In genomic region chr2:27860111-27860510, GRCh38 we compare ENCODE assay signal across 15 cellular contexts. TPM values are rescaled to one million over a fixed set of nuclear protein-coding genes. Genes with fewer than 3 reads are reported as not detected.
DNase-seq lines count a peak whose midpoint lies in the region; ATAC-seq and TF ChIP-seq lines count a peak whose summit lies in the region.
"Had no signal": no experiment of that assay in that cellular context is flagged by ENCODE, and none has a peak within 500 bp of the region (broad histone marks: within the 10 kb centered on the region; RNA-seq: fewer than 3 reads in every experiment).

No MANE protein-coding gene starts in this region.

- TF ChIP-seq CTCF in cardiac fibroblast (IDR thresholded peaks at IDR 0.05; ENCODE audit: low read depth, low read length): no peak
- TF ChIP-seq CTCF in omental fat pad (IDR thresholded peaks at IDR 0.05): no peak

- H3K27ac Mint-ChIP-seq in activated CD4-positive, alpha-beta T cell treated with anti-CD3 and anti-CD28 coated beads for 36 hours: peak overlapping the region; percentile 13
- H3K27ac Mint-ChIP-seq: activated naive CD4-positive, alpha-beta T cell treated with anti-CD3 and anti-CD28 coated beads, Interleukin-2, amount 50 U/mL, for 24 hours had no signal

- no peaks in the 10 kb centered on the region for H3K27me3 Mint-ChIP-seq in activated CD4-positive, alpha-beta T cell treated with anti-CD3 and anti-CD28 coated beads for 36 hours
- H3K27me3 Mint-ChIP-seq: activated naive CD4-positive, alpha-beta T cell treated with anti-CD3 and anti-CD28 coated beads, Interleukin-2, amount 50 U/mL, for 24 hours had no signal

- peak; percentile 76 for ATAC-seq in activated CD4-positive, alpha-beta T cell treated with anti-CD3 and anti-CD28 coated beads for 36 hours
- peak; percentile 73 for ATAC-seq in omental fat pad (ENCODE audit: low FRiP score)

- no peak for DNase-seq in activated CD4-positive, alpha-beta T cell treated with anti-CD3 and anti-CD28 coated beads for 36 hours
- no peak for DNase-seq in activated CD4-positive, alpha-beta T cell treated with anti-CD3 and anti-CD28 coated beads, Interleukin-2, amount 50 U/mL, for 48 hours
- DNase-seq in LHCN-M2 (ENCODE audit: low read depth): peak; percentile 75
- peak; percentile 71 to 90 for DNase-seq in cardiac fibroblast (ENCODE audit: low read depth in 2 of 2)
- no peak for DNase-seq in omental fat pad (ENCODE audit: low spot score)
- no peak for DNase-seq in GM19240 (ENCODE audit: insufficient read length, low spot score)
- no peak for DNase-seq in stimulated activated naive CD4-positive, alpha-beta T cell (lab: John Stamatoyannopoulos, UW)
- DNase-seq in NCI-H446 (lab: John Stamatoyannopoulos, UW): no peak
- DNase-seq: activated CD4-positive, alpha-beta T cell treated with anti-CD3 and anti-CD28 coated beads for 1 hour; effector CD4-positive, alpha-beta T cell; GDM1; NCI-H1092 treated with DMSO at 0.1 percent for 48 hours; NCI-H774; right lobe of liver had no signal

- no peak overlapping the region for H3K4me3 ChIP-seq in cardiac fibroblast (replicated peaks in 1 of 2; ENCODE audit: low read depth in 2 of 2, low read length in 2 of 2)
- H3K4me3 ChIP-seq: right lobe of liver had no signal

- H3K9me3 Mint-ChIP-seq in activated CD4-positive, alpha-beta T cell treated with anti-CD3 and anti-CD28 coated beads for 36 hours (ENCODE audit: low read depth): peaks cover 3% of the 10 kb centered on the region
- H3K9me3 Mint-ChIP-seq: activated naive CD4-positive, alpha-beta T cell treated with anti-CD3 and anti-CD28 coated beads, Interleukin-2, amount 50 U/mL, for 24 hours had no signal

- CTCF ChIA-PET in activated CD4-positive, alpha-beta T cell treated with anti-CD3 and anti-CD28 coated beads for 36 hours (lab: Charles Lee): no interaction called here

- peaks cover 42% of the 10 kb centered on the region for H3K4me1 Mint-ChIP-seq in activated CD4-positive, alpha-beta T cell treated with anti-CD3 and anti-CD28 coated beads for 36 hours

- H3K36me3 Mint-ChIP-seq in activated CD4-positive, alpha-beta T cell treated with anti-CD3 and anti-CD28 coated beads for 36 hours (ENCODE audit: low read depth): peaks cover 2% of the 10 kb centered on the region

- intact Hi-C loops in activated CD4-positive, alpha-beta T cell treated with anti-CD3 and anti-CD28 coated beads for 36 hours (cut with DNase I, micrococcal nuclease): loop anchor here (1.0 to 2.0 kb wide), 2 partner anchors 31 to 42 kb away; partner anchors contain the start of genes BABAM2 (in 1 of the 2) and RBKS (in 1 of the 2)

- POLR2A ChIA-PET in activated CD4-positive, alpha-beta T cell treated with anti-CD3 and anti-CD28 coated beads for 36 hours (lab: Charles Lee): no interaction called here

- no peak overlapping the region for H3K4me3 Mint-ChIP-seq in activated CD4-positive, alpha-beta T cell treated with anti-CD3 and anti-CD28 coated beads for 36 hours
- H3K4me3 Mint-ChIP-seq: activated naive CD4-positive, alpha-beta T cell treated with anti-CD3 and anti-CD28 coated beads, Interleukin-2, amount 50 U/mL, for 24 hours had no signal

RNA-seq across cellular contexts. Expression of gene RBKS, which starts 30.1 kb away (rescaled TPM):
- total RNA-seq in activated CD4-positive, alpha-beta T cell treated with anti-CD3 and anti-CD28 coated beads for 36 hours: 1 to 10 TPM; 4.6 to 6.4 TPM
- total RNA-seq in LHCN-M2 (2014; rRNA removed) (1.5 and 2.1 TPM in 2 replicates), omental fat pad (10 to 100 TPM in 1 of 4 donors, 1 to 10 TPM in 3; 2.1 to 12.3 (median 4.8) TPM)
- 4.2 TPM for polyA plus RNA-seq in LHCN-M2 (2012)

RNA-seq across cellular contexts. Expression of gene BABAM2, which starts 30.4 kb away (rescaled TPM):
- 10 to 100 TPM; 58.4 to 81.1 TPM for total RNA-seq in activated CD4-positive, alpha-beta T cell treated with anti-CD3 and anti-CD28 coated beads for 36 hours
- 30.8 and 36.6 TPM in 2 replicates for total RNA-seq in LHCN-M2 (2014; rRNA removed)
- 38.2 TPM for polyA plus RNA-seq in LHCN-M2 (2012)
- total RNA-seq in omental fat pad: 10 to 100 TPM; 29.2 to 41.0 (median 36.5) TPM

Comparison
In these comparisons a context has a peak if more than half of its experiments do, and no peak if none do; other contexts are left out.
1. DNase-seq: peak in LHCN-M2 (single experiment) and cardiac fibroblast (2 of 2); none in activated CD4-positive, alpha-beta T cell treated with anti-CD3 and anti-CD28 coated beads for 36 hours (single experiment), activated CD4-positive, alpha-beta T cell treated with anti-CD3 and anti-CD28 coated beads, Interleukin-2, amount 50 U/mL, for 48 hours (0 of 2), omental fat pad (single experiment), GM19240 (single experiment), stimulated activated naive CD4-positive, alpha-beta T cell (0 of 6) and NCI-H446 (0 of 2).